In genomic region chr5:170681013-170681433, GRCh38 we compare ENCODE assay signal across 9 cellular contexts.
DNase-seq lines count a peak whose midpoint lies in the region; ATAC-seq and TF ChIP-seq lines count a peak whose summit lies in the region.
"Had no signal": no experiment of that assay in that cellular context is flagged by ENCODE, and none has a peak within 500 bp of the region (broad histone marks: within the 10 kb centered on the region; RNA-seq: fewer than 3 reads in every experiment).

No MANE protein-coding gene starts in this region.

- H3K4me1 ChIP-seq in heart right ventricle: peaks cover 0 to 7% (median 5%) of the 10 kb centered on the region in 9 donors
- no peaks in the 10 kb centered on the region for H3K4me1 ChIP-seq in Karpas-422 (ENCODE audit: low read length)

- intact Hi-C loops in activated CD8-positive, alpha-beta T cell treated with anti-CD3 and anti-CD28 coated beads for 36 hours (cut with micrococcal nuclease): no loop called here
- intact Hi-C loops in heart right ventricle (cut with DNase I): no loop called here

- no peak overlapping the region for H3K4me3 Mint-ChIP-seq in activated CD8-positive, alpha-beta T cell treated with anti-CD3 and anti-CD28 coated beads for 36 hours

- H3K4me1 Mint-ChIP-seq in activated CD8-positive, alpha-beta T cell treated with anti-CD3 and anti-CD28 coated beads for 36 hours (ENCODE audit: low read depth): peaks cover 4% of the 10 kb centered on the region

- H3K27ac ChIP-seq in heart right ventricle (no peak overlapping the region), Karpas-422 (ENCODE audit: low read length) (no peak overlapping the region)
- H3K27ac ChIP-seq: upper lobe of left lung had no signal

- H3K4me3 ChIP-seq in heart right ventricle (no peak overlapping the region), Karpas-422 (ENCODE audit: low read length) (no peak overlapping the region)
- H3K4me3 ChIP-seq: upper lobe of left lung had no signal

- H3K9ac ChIP-seq in Karpas-422 (ENCODE audit: low read length): no peak overlapping the region

- POLR2A ChIA-PET in activated CD8-positive, alpha-beta T cell treated with anti-CD3 and anti-CD28 coated beads for 36 hours (lab: Charles Lee): interaction anchor here (1.0 kb wide), 1 partner anchor 42 kb away, joined by 3 read pairs; no protein-coding TSS in a partner anchor

- no peak overlapping the region for H3K4me2 ChIP-seq in Karpas-422 (ENCODE audit: low read depth, low read length, poor library complexity, severe bottlenecking)

- no peaks in the 10 kb centered on the region for H3K9me3 ChIP-seq in heart right ventricle
- no peaks in the 10 kb centered on the region for H3K9me3 ChIP-seq in Karpas-422 (ENCODE audit: low read length)
- H3K9me3 ChIP-seq: upper lobe of left lung had no signal

- peak; percentile 67 for DNase-seq in activated CD4-positive, alpha-beta T cell treated with anti-CD3 and anti-CD28 coated beads for 48 hours
- no peak for DNase-seq in activated CD4-positive, alpha-beta T cell treated with anti-CD3 and anti-CD28 coated beads for 4 hours
- DNase-seq in activated CD8-positive, alpha-beta T cell treated with anti-CD3 and anti-CD28 coated beads for 36 hours: peak; percentile 70
- DNase-seq in heart right ventricle (peak; percentile 16 to 21), Karpas-422 (no peak)
- DNase-seq in stimulated activated CD4-positive, alpha-beta T cell treated with anti-CD3 and anti-CD28 coated beads, Interleukin-12 subunit alpha, Interleukin-12 subunit beta, amount 100 ng/mL, for 24 hours (ENCODE audit: low read depth in 2 of 2): peak; percentile 8 to 43

- H3K27ac Mint-ChIP-seq in activated CD8-positive, alpha-beta T cell treated with anti-CD3 and anti-CD28 coated beads for 36 hours: no peak overlapping the region

- CTCF ChIA-PET in activated CD8-positive, alpha-beta T cell treated with anti-CD3 and anti-CD28 coated beads for 36 hours (lab: Charles Lee): no interaction called here

- H4K20me1 ChIP-seq in Karpas-422 (ENCODE audit: insufficient read depth, low read depth, low read length): no peaks in the 10 kb centered on the region

- H3K27me3 Mint-ChIP-seq in activated CD8-positive, alpha-beta T cell treated with anti-CD3 and anti-CD28 coated beads for 36 hours: peaks cover 44% of the 10 kb centered on the region

- H3K36me3 Mint-ChIP-seq in activated CD8-positive, alpha-beta T cell treated with anti-CD3 and anti-CD28 coated beads for 36 hours (ENCODE audit: low read depth): no peaks in the 10 kb centered on the region

- WGBS in heart right ventricle, 2 donors: 1 to 2% methylated on average over 28 of the region's 28 CpGs

- no peaks in the 10 kb centered on the region for H3K79me2 ChIP-seq in Karpas-422 (ENCODE audit: low read length)

- H3K36me3 ChIP-seq in heart right ventricle (no peaks in the 10 kb centered on the region), Karpas-422 (ENCODE audit: insufficient read depth, low read length) (no peaks in the 10 kb centered on the region)
- H3K36me3 ChIP-seq: upper lobe of left lung had no signal

- no peak for TF ChIP-seq CTCF in activated CD8-positive, alpha-beta T cell treated with anti-CD3 and anti-CD28 coated beads for 36 hours (IDR thresholded peaks at IDR 0.05)
- TF ChIP-seq CTCF in heart right ventricle (IDR thresholded peaks at IDR 0.05): no peak

- H3K9me2 ChIP-seq in Karpas-422 (replicated peaks; ENCODE audit: insufficient read depth, low read length): no peaks in the 10 kb centered on the region

- no peaks in the 10 kb centered on the region for H3K9me3 Mint-ChIP-seq in activated CD8-positive, alpha-beta T cell treated with anti-CD3 and anti-CD28 coated beads for 36 hours

- H3K27me3 ChIP-seq in heart right ventricle: peaks cover 0 to 46% (median 0%) of the 10 kb centered on the region in 7 donors
- no peaks in the 10 kb centered on the region for H3K27me3 ChIP-seq in Karpas-422 (ENCODE audit: low read length)
- H3K27me3 ChIP-seq: upper lobe of left lung had no signal

- no peak overlapping the region for H2AFZ ChIP-seq in Karpas-422 (ENCODE audit: low read length)

- peak; percentile 87 for ATAC-seq in HG03280 (IDR thresholded peaks at IDR 0.05; ENCODE audit: unreplicated experiment)
- peak; percentile 99 for ATAC-seq in activated CD8-positive, alpha-beta T cell treated with anti-CD3 and anti-CD28 coated beads for 36 hours
- ATAC-seq in heart right ventricle: peak in 7 of 8 donors; percentile 20 to 82 (median 74)
- ATAC-seq in HG03439 (IDR thresholded peaks at IDR 0.05; ENCODE audit: unreplicated experiment): no peak

Comparison
In these comparisons a context has a peak if more than half of its experiments do, and no peak if none do; other contexts are left out.
1. DNase-seq: peak in activated CD4-positive, alpha-beta T cell treated with anti-CD3 and anti-CD28 coated beads for 48 hours (single experiment), activated CD8-positive, alpha-beta T cell treated with anti-CD3 and anti-CD28 coated beads for 36 hours (single experiment), heart right ventricle (2 of 2) and stimulated activated CD4-positive, alpha-beta T cell treated with anti-CD3 and anti-CD28 coated beads, Interleukin-12 subunit alpha, Interleukin-12 subunit beta, amount 100 ng/mL, for 24 hours (2 of 2); none in activated CD4-positive, alpha-beta T cell treated with anti-CD3 and anti-CD28 coated beads for 4 hours (0 of 2) and Karpas-422 (single experiment).